ENCODE assay signal across 34 cellular contexts in the genomic region with DNA sequence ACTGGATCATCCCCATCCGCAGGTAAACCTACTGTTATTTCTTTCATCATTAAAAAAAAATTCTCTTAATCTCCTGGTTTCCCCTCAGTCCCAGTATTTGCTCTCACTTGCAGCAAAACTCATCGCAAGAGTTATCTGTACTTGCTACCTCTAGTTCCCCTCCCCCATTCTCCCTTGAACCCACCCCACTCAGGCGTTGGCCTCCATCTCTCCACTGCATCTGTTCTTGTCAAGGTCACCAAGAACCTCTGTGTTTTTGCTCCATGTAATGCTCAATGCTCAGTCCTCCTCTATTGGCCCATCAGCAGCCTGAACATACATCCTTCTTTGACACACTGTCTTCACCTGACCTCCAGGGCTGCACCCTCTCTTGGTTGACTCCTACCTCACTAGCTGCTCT. TPM values are rescaled to one million over a fixed set of nuclear protein-coding genes. Genes with fewer than 3 reads are reported as not detected.
"Had no signal": no experiment of that assay in that cellular context is flagged by ENCODE, and none has a peak within 500 bp of the region (broad histone marks: within the 10 kb centered on the region; RNA-seq: fewer than 3 reads in every experiment).

No MANE protein-coding gene starts in this region.

- H3K27me3 ChIP-seq: ascending aorta, Peyer's patch had no signal

- H3K9ac ChIP-seq: KMS-11, SK-N-SH had no signal

- H3K9me3 Mint-ChIP-seq: activated CD4-positive, alpha-beta T cell treated with anti-CD3 and anti-CD28 coated beads, Interleukin-2, amount 10 ng/mL, durations not matched to agents 7 days and 5 days; activated naive CD4-positive, alpha-beta T cell treated with anti-CD3 and anti-CD28 coated beads, Interleukin-2, amount 50 U/mL, for 24 hours; activated naive CD8-positive, alpha-beta T cell treated with anti-CD3 and anti-CD28 coated beads, Interleukin-2, amount 10 ng/mL, durations not matched to agents 7 days and 5 days; activated T-cell treated with anti-CD3 and anti-CD28 coated beads, Interleukin-2, amount 50 U/mL, for 24 hours; activated T-helper 2 cell treated with anti-CD3 and anti-CD28 coated beads, Interferon-gamma antibody, Interleukin-2, Interleukin-4, amounts not matched to agents 10 μg/mL and 5 μg/mL and 100 μg/mL, durations not matched to agents 14 hours and 24 hours and 36 hours; central memory CD8-positive, alpha-beta T cell; T-helper 1 cell treated with Interleukin-12 subunit alpha and Interleukin-12 subunit beta and Interleukin-4 antibody, amounts not matched to agents 30 μg/mL and 1 μg/mL, for 36 hours; T-helper 2 cell treated with Interferon-gamma antibody and Interleukin-4, amounts not matched to agents 5 μg/mL and 100 μg/mL, for 36 hours had no signal

- FAIRE-seq: TTC549 had no signal

- H3K27ac Mint-ChIP-seq: activated CD4-positive, alpha-beta T cell treated with anti-CD3 and anti-CD28 coated beads for 36 hours; activated CD8-positive, alpha-beta T cell treated with anti-CD3 and anti-CD28 coated beads, Interleukin-2, amount 10 ng/mL, durations not matched to agents 7 days and 5 days; activated naive CD8-positive, alpha-beta T cell treated with anti-CD3 and anti-CD28 coated beads, Interleukin-2, amount 10 ng/mL, durations not matched to agents 7 days and 5 days; activated T-cell treated with anti-CD3 and anti-CD28 coated beads, Interleukin-2, amount 50 U/mL, for 24 hours; activated T-helper 2 cell treated with anti-CD3 and anti-CD28 coated beads, Interferon-gamma antibody, Interleukin-2, Interleukin-4, amounts not matched to agents 10 μg/mL and 5 μg/mL and 100 μg/mL, durations not matched to agents 14 hours and 24 hours and 36 hours; T-helper 1 cell treated with Interleukin-12 subunit alpha and Interleukin-12 subunit beta and Interleukin-4 antibody, amounts not matched to agents 30 μg/mL and 1 μg/mL, for 36 hours; T-helper 2 cell treated with Interferon-gamma antibody and Interleukin-4, amounts not matched to agents 5 μg/mL and 100 μg/mL, for 36 hours had no signal

- H3K4me3 ChIP-seq: ascending aorta, cardiac muscle cell, Peyer's patch, SJSA1 had no signal

- H3K9me3 ChIP-seq: ascending aorta, Peyer's patch, SJSA1, SK-N-SH had no signal

- H3K4me1 ChIP-seq: Peyer's patch, SJSA1 had no signal

- H3K36me3 ChIP-seq: ascending aorta, cardiac muscle cell, Peyer's patch, SJSA1 had no signal

- H3K4me3 Mint-ChIP-seq: activated CD4-positive, alpha-beta T cell treated with anti-CD3 and anti-CD28 coated beads for 36 hours; activated CD4-positive, alpha-beta T cell treated with anti-CD3 and anti-CD28 coated beads, Interleukin-2, amount 10 ng/mL, durations not matched to agents 7 days and 5 days; activated CD8-positive, alpha-beta T cell treated with anti-CD3 and anti-CD28 coated beads, Interleukin-2, amount 10 ng/mL, durations not matched to agents 7 days and 5 days; activated naive CD4-positive, alpha-beta T cell treated with anti-CD3 and anti-CD28 coated beads, Interleukin-2, amount 50 U/mL, for 24 hours; activated naive CD8-positive, alpha-beta T cell treated with anti-CD3 and anti-CD28 coated beads, Interleukin-2, amount 10 ng/mL, durations not matched to agents 7 days and 5 days; activated T-cell treated with anti-CD3 and anti-CD28 coated beads, Interleukin-2, amount 50 U/mL, for 24 hours; central memory CD8-positive, alpha-beta T cell; T-helper 1 cell treated with Interleukin-12 subunit alpha and Interleukin-12 subunit beta and Interleukin-4 antibody, amounts not matched to agents 30 μg/mL and 1 μg/mL, for 36 hours; T-helper 2 cell treated with Interferon-gamma antibody and Interleukin-4, amounts not matched to agents 5 μg/mL and 100 μg/mL, for 36 hours had no signal

- DNase-seq: activated CD4-positive, alpha-beta T cell treated with anti-CD3 and anti-CD28 coated beads for 36 hours; activated CD4-positive, alpha-beta T cell treated with anti-CD3 and anti-CD28 coated beads, Interleukin-2, amount 10 ng/mL, durations not matched to agents 7 days and 5 days; activated CD4-positive, alpha-beta T cell treated with anti-CD3 and anti-CD28 coated beads, Interleukin-2, amount 50 U/mL, for 48 hours; activated CD8-positive, alpha-beta T cell treated with anti-CD3 and anti-CD28 coated beads, Interleukin-2, amount 10 ng/mL, durations not matched to agents 7 days and 5 days; activated gamma-delta T cell; activated naive CD4-positive, alpha-beta T cell treated with Interleukin-2 at 50 U/mL for 16 hours; activated naive CD8-positive, alpha-beta T cell treated with anti-CD3 and anti-CD28 coated beads, Interleukin-2, amount 10 ng/mL, durations not matched to agents 7 days and 5 days; activated T-cell treated with anti-CD3 and anti-CD28 coated beads, Interleukin-2, amount 50 U/mL, for 24 hours; amygdala; NCI-H1105; NCI-H1417 treated with DMSO at 0.1 percent for 48 hours; NCI-H187 treated with DMSO at 0.1 percent for 48 hours; NCI-H2081 treated with DMSO at 0.1 percent for 48 hours; NCI-H345; NCI-H524 treated with DMSO at 0.1 percent for 48 hours; PC-3; Peyer's patch; RPMI8226; SHP77 treated with DMSO at 0.1 percent for 48 hours; SK-N-SH had no signal

- H3K27ac ChIP-seq: ascending aorta, KMS-11, Peyer's patch, SJSA1 had no signal

- ATAC-seq: activated CD4-positive, alpha-beta T cell treated with anti-CD3 and anti-CD28 coated beads for 36 hours; activated CD4-positive, CD25-positive, alpha-beta regulatory T cell treated with anti-CD3 and anti-CD28 coated beads, Interleukin-2, amount 50 U/mL, for 24 hours; activated CD8-positive, alpha-beta T cell treated with anti-CD3 and anti-CD28 coated beads, Interleukin-2, amount 10 ng/mL, durations not matched to agents 7 days and 5 days; PC-3 had no signal

- H3K4me2 ChIP-seq: KMS-11, SK-N-SH had no signal

- H3K36me3 Mint-ChIP-seq: activated naive CD4-positive, alpha-beta T cell treated with anti-CD3 and anti-CD28 coated beads, Interleukin-2, amount 50 U/mL, for 24 hours had no signal

RNA-seq across cellular contexts. Expression of a gene that starts 4.6 kb away (rescaled TPM):
- total RNA-seq: activated CD4-positive, alpha-beta T cell treated with anti-CD3 and anti-CD28 coated beads for 36 hours; activated CD4-positive, alpha-beta T cell treated with anti-CD3 and anti-CD28 coated beads, Interleukin-2, amount 10 ng/mL, durations not matched to agents 7 days and 5 days; activated CD8-positive, alpha-beta T cell treated with anti-CD3 and anti-CD28 coated beads, Interleukin-2, amount 10 ng/mL, durations not matched to agents 7 days and 5 days; activated naive CD8-positive, alpha-beta T cell treated with anti-CD3 and anti-CD28 coated beads, Interleukin-2, amount 10 ng/mL, durations not matched to agents 7 days and 5 days; activated T-helper 2 cell treated with anti-CD3 and anti-CD28 coated beads, Interferon-gamma antibody, Interleukin-2, Interleukin-4, amounts not matched to agents 10 μg/mL and 5 μg/mL and 100 μg/mL, durations not matched to agents 14 hours and 24 hours and 36 hours; ascending aorta; LHCN-M2; M059J; NCI-H460; PC-3; SJSA1 had no signal
- polyA plus RNA-seq: cardiac muscle cell, SK-N-SH had no signal
